Comparison of ENCODE assay signal across 8 cellular contexts in genomic region chr3:16177962-16178627, GRCh38. TPM values are rescaled to one million over a fixed set of nuclear protein-coding genes. Genes with fewer than 3 reads are reported as not detected.
DNase-seq lines count a peak whose midpoint lies in the region; ATAC-seq, FAIRE-seq and TF ChIP-seq lines count a peak whose summit lies in the region.

No MANE protein-coding gene starts in this region.

- H3K36me3 ChIP-seq in BE2C (no peaks in the 10 kb centered on the region), prostate gland (no peaks in the 10 kb centered on the region)

- no peaks in the 10 kb centered on the region for H3K36me3 Mint-ChIP-seq in activated T-helper 2 cell treated with anti-CD3 and anti-CD28 coated beads, Interferon-gamma antibody, Interleukin-2, Interleukin-4, amounts not matched to agents 10 μg/mL and 5 μg/mL and 100 μg/mL, durations not matched to agents 14 hours and 24 hours and 36 hours (ENCODE audit: low read depth)

- FAIRE-seq in urothelium cell line (lab: Jason Lieb, UNC) = peak; percentile 98

- H3K9me3 ChIP-seq in BE2C (no peaks in the 10 kb centered on the region), prostate gland (no peaks in the 10 kb centered on the region)

- no peaks in the 10 kb centered on the region for H3K9me3 Mint-ChIP-seq in activated T-helper 2 cell treated with anti-CD3 and anti-CD28 coated beads, Interferon-gamma antibody, Interleukin-2, Interleukin-4, amounts not matched to agents 10 μg/mL and 5 μg/mL and 100 μg/mL, durations not matched to agents 14 hours and 24 hours and 36 hours

- no peak overlapping the region for H3K27ac Mint-ChIP-seq in activated T-helper 2 cell treated with anti-CD3 and anti-CD28 coated beads, Interferon-gamma antibody, Interleukin-2, Interleukin-4, amounts not matched to agents 10 μg/mL and 5 μg/mL and 100 μg/mL, durations not matched to agents 14 hours and 24 hours and 36 hours

- DNase-seq in BE2C = peak; percentile 67
- peak; percentile 63 for DNase-seq in NAMALWA (ENCODE audit: low spot score)
- peak; percentile 45 for DNase-seq in activated T-helper 2 cell treated with anti-CD3 and anti-CD28 coated beads, Interferon-gamma antibody, Interleukin-2, Interleukin-4, amounts not matched to agents 10 μg/mL and 5 μg/mL and 100 μg/mL, durations not matched to agents 14 hours and 24 hours and 36 hours (ENCODE audit: low spot score)
- peak; percentile 78 for DNase-seq in glomerular visceral epithelial cell (ENCODE audit: extremely low spot score)
- peak; percentile 61 for DNase-seq in prostate gland (ENCODE audit: low spot score)
- peak; percentile 90 for DNase-seq in urothelium cell line (ENCODE audit: low spot score)
- DNase-seq in KG1 (lab: John Stamatoyannopoulos, UW) = no peak

- H3K4me1 ChIP-seq in BE2C = no peaks in the 10 kb centered on the region
- peaks cover 2% of the 10 kb centered on the region for H3K4me1 ChIP-seq in prostate gland (replicated peaks)

- no peak overlapping the region for H3K4me3 ChIP-seq in BE2C (ENCODE audit: low read depth, low read length)
- no peak overlapping the region for H3K4me3 ChIP-seq in prostate gland

- 28% methylated on average over 11 of the region's 22 CpGs for WGBS in prostate gland

- intact Hi-C loops in activated T-helper 2 cell treated with anti-CD3 and anti-CD28 coated beads, Interferon-gamma antibody, Interleukin-2, Interleukin-4, amounts not matched to agents 10 μg/mL and 5 μg/mL and 100 μg/mL, durations not matched to agents 14 hours and 24 hours and 36 hours (cut with micrococcal nuclease) = loop anchor here (1.0 to 5.0 kb wide), 3 partner anchors 130 to 547 kb away; no protein-coding TSS in a partner anchor
- intact Hi-C loops in prostate gland (cut with DNase I) = loop anchor here (1.0 to 2.0 kb wide), 2 partner anchors 130 to 363 kb away; no protein-coding TSS in a partner anchor

- peaks cover 3% of the 10 kb centered on the region for H3K4me1 Mint-ChIP-seq in activated T-helper 2 cell treated with anti-CD3 and anti-CD28 coated beads, Interferon-gamma antibody, Interleukin-2, Interleukin-4, amounts not matched to agents 10 μg/mL and 5 μg/mL and 100 μg/mL, durations not matched to agents 14 hours and 24 hours and 36 hours (ENCODE audit: low read depth)

- TF ChIP-seq CTCF in BE2C (IDR thresholded peaks at IDR 0.05; ENCODE audit: low read depth, low read length) = peak; percentile 78
- peak; percentile 90 to 92 (median 92) for TF ChIP-seq CTCF in prostate gland (IDR thresholded peaks at IDR 0.05)

- peaks cover 22% of the 10 kb centered on the region for H3K27me3 Mint-ChIP-seq in activated T-helper 2 cell treated with anti-CD3 and anti-CD28 coated beads, Interferon-gamma antibody, Interleukin-2, Interleukin-4, amounts not matched to agents 10 μg/mL and 5 μg/mL and 100 μg/mL, durations not matched to agents 14 hours and 24 hours and 36 hours (ENCODE audit: low read depth)

- no peak for TF ChIP-seq POLR2A in prostate gland (IDR thresholded peaks at IDR 0.05)

- H3K27me3 ChIP-seq in BE2C (no peaks in the 10 kb centered on the region), prostate gland (replicated peaks; ENCODE audit: insufficient read depth) (no peaks in the 10 kb centered on the region)

- peak; percentile 74 for ATAC-seq in GM21515 (IDR thresholded peaks at IDR 0.05; ENCODE audit: unreplicated experiment)

- H3K27ac ChIP-seq in prostate gland = no peak overlapping the region

- H3K4me3 Mint-ChIP-seq in activated T-helper 2 cell treated with anti-CD3 and anti-CD28 coated beads, Interferon-gamma antibody, Interleukin-2, Interleukin-4, amounts not matched to agents 10 μg/mL and 5 μg/mL and 100 μg/mL, durations not matched to agents 14 hours and 24 hours and 36 hours (ENCODE audit: low read depth) = no peak overlapping the region

RNA-seq across cellular contexts. Expression of gene GALNT15, which starts 3.6 kb away (rescaled TPM):
- polyA plus RNA-seq in BE2C (2012; ENCODE audit: insufficient read depth, insufficient read length, low read depth) = not detected
- 0.07 TPM in 1 of 2 replicates, not detected in the other for total RNA-seq in activated T-helper 2 cell treated with anti-CD3 and anti-CD28 coated beads, Interferon-gamma antibody, Interleukin-2, Interleukin-4, amounts not matched to agents 10 μg/mL and 5 μg/mL and 100 μg/mL, durations not matched to agents 14 hours and 24 hours and 36 hours
- 1 to 10 TPM; 6.0 to 7.6 TPM for total RNA-seq in prostate gland
